ENCODE assay signal across 16 cellular contexts in the genomic region with DNA sequence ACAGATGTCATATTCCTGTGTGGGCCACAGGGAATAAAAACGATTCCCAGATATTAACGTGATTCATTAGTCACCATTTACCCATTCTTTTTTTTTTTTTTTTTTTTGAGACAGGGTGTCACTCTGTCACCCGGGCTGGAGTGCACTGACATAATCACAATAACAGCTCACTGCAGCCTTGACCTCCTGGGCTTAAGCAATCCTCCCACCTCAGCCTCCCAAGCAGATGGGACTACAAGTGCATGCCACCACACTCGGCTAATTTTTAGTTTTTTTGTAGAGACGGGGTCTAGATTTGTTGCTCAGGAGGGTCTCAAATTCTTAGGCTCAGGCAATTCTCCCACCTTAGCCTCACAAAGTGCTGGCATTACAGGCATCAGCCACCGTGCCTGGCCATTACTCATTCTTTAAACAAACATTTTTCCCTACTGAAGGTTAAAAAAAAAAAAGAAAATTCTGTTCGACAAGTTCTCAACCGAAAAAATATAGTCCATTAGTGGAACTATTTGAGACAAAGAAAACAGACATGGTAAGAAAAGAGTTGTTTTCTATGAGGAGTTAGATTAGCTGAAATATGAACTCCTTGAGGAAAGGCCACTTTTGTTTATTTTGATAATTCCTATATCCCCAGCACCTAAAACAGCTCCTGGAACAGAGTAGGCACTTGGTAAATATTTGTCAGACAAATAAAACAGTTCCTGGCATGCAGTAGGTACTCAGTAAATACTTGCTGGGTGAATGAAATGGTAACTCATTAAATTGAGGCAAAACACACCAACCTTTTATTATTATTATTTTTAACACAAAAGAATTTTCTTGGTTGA. TPM values are rescaled to one million over a fixed set of nuclear protein-coding genes. Genes with fewer than 3 reads are reported as not detected.
A peak's percentile ranks its signal among the peaks of the same experiment; 100 is the strongest.
DNase-seq lines count a peak whose midpoint lies in the region; ATAC-seq, FAIRE-seq and TF ChIP-seq lines count a peak whose summit lies in the region.
"Had no signal": no experiment of that assay in that cellular context is flagged by ENCODE, and none has a peak within 500 bp of the region (broad histone marks: within the 10 kb centered on the region; RNA-seq: fewer than 3 reads in every experiment).

No MANE protein-coding gene starts in this region.

- peak; percentile 48 for FAIRE-seq in H54 (lab: Jason Lieb, UNC)
- FAIRE-seq: GM12892 had no signal

- TF ChIP-seq CTCF in left lung (IDR thresholded peaks at IDR 0.05): no peak
- TF ChIP-seq CTCF in foreskin fibroblast (IDR thresholded peaks at IDR 0.05; ENCODE audit: low read depth, low read length): no peak

- TF ChIP-seq POLR2A in H54 (IDR thresholded peaks at IDR 0.05; ENCODE audit: low read depth, low read length): no peak

- H3K9me3 ChIP-seq in left lung: no peaks in the 10 kb centered on the region
- H3K9me3 ChIP-seq: SJSA1 had no signal

- DNase-seq in H54 (ENCODE audit: insufficient read length, low spot score) (no peak), astrocyte of the hippocampus (ENCODE audit: low read depth, low spot score) (peak; percentile 19), left lung (no peak), LoVo (ENCODE audit: low spot score) (no peak), foreskin fibroblast (no peak)
- DNase-seq: CD8-positive, alpha-beta T cell; HCEC 1CT; MV-4-11; NCI-H1417; NCI-H1930; NCI-H446 treated with DMSO at 0.1 percent for 48 hours; NCI-H774 had no signal

- H3K27me3 ChIP-seq in left lung: no peaks in the 10 kb centered on the region
- H3K27me3 ChIP-seq: SJSA1 had no signal

- intact Hi-C loops in left lung (cut with DNase I): no loop called here

- peaks cover 14 to 60% of the 10 kb centered on the region in 2 donors for H3K36me3 ChIP-seq in left lung

- H3K4me3 ChIP-seq in left lung (no peak overlapping the region), foreskin fibroblast (ENCODE audit: low read depth in 1 of 2, low read length in 2 of 2) (no peak overlapping the region)
- H3K4me3 ChIP-seq: SJSA1 had no signal

- H3K4me1 ChIP-seq in left lung: no peaks in the 10 kb centered on the region

- H3K27ac ChIP-seq in left lung: no peak overlapping the region
- H3K27ac ChIP-seq: SJSA1 had no signal

- peak; percentile 35 for ATAC-seq in left lung
- ATAC-seq in HG02884 (IDR thresholded peaks at IDR 0.05; ENCODE audit: unreplicated experiment): no peak
- no peak for ATAC-seq in GM21528 (IDR thresholded peaks at IDR 0.05; ENCODE audit: low FRiP score, unreplicated experiment)
- ATAC-seq: CD8-positive, alpha-beta T cell had no signal

RNA-seq across cellular contexts. Expression of gene PDCL, which starts 32.1 kb away (rescaled TPM):
- total RNA-seq in left lung: 10 to 100 TPM; 18.4 to 18.8 TPM

RNA-seq across cellular contexts. Expression of gene RC3H2, which starts 44.6 kb away (rescaled TPM):
- 10 to 100 TPM; 46.1 to 48.3 TPM for total RNA-seq in left lung

RNA-seq across cellular contexts. Expression of gene ZBTB6, which starts 52.6 kb away (rescaled TPM):
- total RNA-seq in left lung: 1 to 10 TPM; 6.9 to 8.6 TPM
